ENCODE assay signal across 18 cellular contexts in genomic region chr2:235063501-235063961, GRCh38.
A peak's percentile ranks its signal among the peaks of the same experiment; 100 is the strongest.
DNase-seq lines count a peak whose midpoint lies in the region; ATAC-seq and TF ChIP-seq lines count a peak whose summit lies in the region.
"Had no signal": no experiment of that assay in that cellular context is flagged by ENCODE, and none has a peak within 500 bp of the region (broad histone marks: within the 10 kb centered on the region; RNA-seq: fewer than 3 reads in every experiment).

No MANE protein-coding gene starts in this region.

- H4K20me1 ChIP-seq in IMR-90 (ENCODE audit: insufficient read depth, low read length) = peaks cover 4% of the 10 kb centered on the region; the same call in 1 of the 2 replicates

- TF ChIP-seq CTCF in IMR-90 (conservative IDR thresholded peaks at IDR 0.05; ENCODE audit: low read depth, low read length) (no peak), progenitor cell of endocrine pancreas (IDR thresholded peaks at IDR 0.05; ENCODE audit: unreplicated experiment) (no peak)

- peak overlapping the region; percentile 8 for H2AFZ ChIP-seq in IMR-90 (replicated peaks; ENCODE audit: low read length, poor library complexity)

- CTCF ChIA-PET in IMR-90 (lab: Yijun Ruan, JAX) = no interaction called here
- CTCF ChIA-PET in activated naive CD4-positive, alpha-beta T cell treated with anti-CD3 and anti-CD28 coated beads for 36 hours (lab: Charles Lee) = no interaction called here

- no peak overlapping the region for H3K56ac ChIP-seq in IMR-90 (ENCODE audit: extremely low read depth, insufficient read depth, low read length)

- no peak overlapping the region for H2BK20ac ChIP-seq in IMR-90 (ENCODE audit: low read depth, low read length)

- no peak overlapping the region for H4K8ac ChIP-seq in IMR-90 (ENCODE audit: low read depth in 2 of 2, low read length in 2 of 2)

- no peak for TF ChIP-seq POLR2A in IMR-90 (IDR thresholded peaks at IDR 0.05; ENCODE audit: low read depth, low read length)

- no peak overlapping the region for H3K4me3 Mint-ChIP-seq in progenitor cell of endocrine pancreas (ENCODE audit: low read depth)
- H3K4me3 Mint-ChIP-seq in activated naive CD8-positive, alpha-beta T cell treated with anti-CD3 and anti-CD28 coated beads for 36 hours = no peak overlapping the region
- H3K4me3 Mint-ChIP-seq in activated naive CD4-positive, alpha-beta T cell treated with anti-CD3 and anti-CD28 coated beads for 36 hours = no peak overlapping the region
- H3K4me3 Mint-ChIP-seq: CD4-positive, alpha-beta memory T cell had no signal

- peaks cover 7% of the 10 kb centered on the region for H3K9me1 ChIP-seq in IMR-90 (ENCODE audit: insufficient read depth, low read length)

- no peak overlapping the region for H2AK9ac ChIP-seq in IMR-90 (replicated peaks; ENCODE audit: low read depth, low read length, poor library complexity)

- H3K18ac ChIP-seq in IMR-90 (ENCODE audit: low read depth, low read length) = no peak overlapping the region

- peak overlapping the region; percentile 34; the same call in 1 of the 2 replicates for H3K14ac ChIP-seq in IMR-90 (replicated peaks; ENCODE audit: low read depth, low read length)

- ATAC-seq in IMR-90 (ENCODE audit: low read depth) (no peak), Right ventricle myocardium superior (ENCODE audit: poor library complexity) (peak; percentile 96)
- no peak for ATAC-seq in activated naive CD4-positive, alpha-beta T cell treated with anti-CD3 and anti-CD28 coated beads, Interleukin-2, amount 50 U/mL, for 72 hours

- H4K91ac ChIP-seq in IMR-90 (ENCODE audit: insufficient read depth, low read depth, low read length) = no peak overlapping the region

- DNase-seq in IMR-90 (no peak), Right ventricle myocardium superior (peak; percentile 65), left kidney (ENCODE audit: low read depth, low spot score) (peak; percentile 21), progenitor cell of endocrine pancreas (ENCODE audit: low spot score, unreplicated experiment) (no peak), NCI-H345 treated with DMSO at 0.1 percent for 48 hours (lab: John Stamatoyannopoulos, UW; ENCODE audit: unreplicated experiment) (no peak)
- no peak for DNase-seq in activated naive CD8-positive, alpha-beta T cell treated with anti-CD3 and anti-CD28 coated beads for 36 hours
- DNase-seq in activated naive CD4-positive, alpha-beta T cell treated with anti-CD3 and anti-CD28 coated beads, Interleukin-2, amount 50 U/mL, for 72 hours (ENCODE audit: low spot score in 2 of 2) = no peak
- no peak for DNase-seq in activated naive CD4-positive, alpha-beta T cell treated with anti-CD3 and anti-CD28 coated beads for 36 hours
- DNase-seq: 8988T; BE2C; CD4-positive, alpha-beta memory T cell; DMS79 treated with DMSO at 0.1 percent for 48 hours; KG1; NCI-H1436 treated with DMSO at 0.1 percent for 48 hours; NCI-H2081; NCI-H510A treated with DMSO at 0.1 percent for 48 hours; NCI-H82 had no signal

- BruUV-seq in IMR-90 (replicated peaks; lab: Mats Ljungman, UMichigan) = no TSS peak

- no peak overlapping the region for H2BK5ac ChIP-seq in IMR-90 (ENCODE audit: low read depth, low read length, poor library complexity, severe bottlenecking)

- no peak overlapping the region for H4K5ac ChIP-seq in IMR-90 (ENCODE audit: low read depth, low read length)

- H3K79me1 ChIP-seq in IMR-90 (ENCODE audit: low read depth in 1 of 2, low read length in 2 of 2) = no peaks in the 10 kb centered on the region

- no peak overlapping the region for H2BK15ac ChIP-seq in IMR-90 (ENCODE audit: low read depth, low read length)

- 0 out of 2 replicates have a peak, but pooled peaks cover 2% of the 10 kb centered on the region for H3K27me3 ChIP-seq in IMR-90 (ENCODE audit: control insufficient read depth, insufficient read depth, low read length)
- H3K27me3 ChIP-seq: BE2C had no signal

- H3K27ac Mint-ChIP-seq in progenitor cell of endocrine pancreas = peak overlapping the region; percentile 35
- no peak overlapping the region for H3K27ac Mint-ChIP-seq in activated naive CD8-positive, alpha-beta T cell treated with anti-CD3 and anti-CD28 coated beads for 36 hours
- no peak overlapping the region for H3K27ac Mint-ChIP-seq in activated naive CD4-positive, alpha-beta T cell treated with anti-CD3 and anti-CD28 coated beads, Interleukin-2, amount 50 U/mL, for 72 hours
- H3K27ac Mint-ChIP-seq in activated naive CD4-positive, alpha-beta T cell treated with anti-CD3 and anti-CD28 coated beads for 36 hours = no peak overlapping the region
- H3K27ac Mint-ChIP-seq: CD4-positive, alpha-beta memory T cell had no signal

- no peak overlapping the region for H3K27ac ChIP-seq in IMR-90 (ENCODE audit: insufficient read depth, low read length)

- H3K4me2 ChIP-seq in IMR-90 (ENCODE audit: low read depth, low read length) = no peak overlapping the region

- H3K4ac ChIP-seq in IMR-90 (ENCODE audit: low read depth, low read length) = no peak overlapping the region

- no peaks in the 10 kb centered on the region for H3K27me3 Mint-ChIP-seq in progenitor cell of endocrine pancreas
- H3K27me3 Mint-ChIP-seq in activated naive CD8-positive, alpha-beta T cell treated with anti-CD3 and anti-CD28 coated beads for 36 hours = peaks cover 13% of the 10 kb centered on the region
- H3K27me3 Mint-ChIP-seq in activated naive CD4-positive, alpha-beta T cell treated with anti-CD3 and anti-CD28 coated beads for 36 hours (ENCODE audit: low read depth) = peaks cover 3% of the 10 kb centered on the region

- H3K4me1 Mint-ChIP-seq in progenitor cell of endocrine pancreas (ENCODE audit: low read depth) = peaks cover 3% of the 10 kb centered on the region
- H3K4me1 Mint-ChIP-seq in activated naive CD8-positive, alpha-beta T cell treated with anti-CD3 and anti-CD28 coated beads for 36 hours = no peaks in the 10 kb centered on the region
- no peaks in the 10 kb centered on the region for H3K4me1 Mint-ChIP-seq in activated naive CD4-positive, alpha-beta T cell treated with anti-CD3 and anti-CD28 coated beads for 36 hours (ENCODE audit: low read depth)
- H3K4me1 Mint-ChIP-seq: CD4-positive, alpha-beta memory T cell had no signal

- H3K9me3 Mint-ChIP-seq in progenitor cell of endocrine pancreas (ENCODE audit: low read depth) = no peaks in the 10 kb centered on the region
- no peaks in the 10 kb centered on the region for H3K9me3 Mint-ChIP-seq in activated naive CD8-positive, alpha-beta T cell treated with anti-CD3 and anti-CD28 coated beads for 36 hours
- peaks cover 0 to 2% of the 10 kb centered on the region in 2 donors for H3K9me3 Mint-ChIP-seq in activated naive CD4-positive, alpha-beta T cell treated with anti-CD3 and anti-CD28 coated beads, Interleukin-2, amount 50 U/mL, for 72 hours
- H3K9me3 Mint-ChIP-seq in activated naive CD4-positive, alpha-beta T cell treated with anti-CD3 and anti-CD28 coated beads for 36 hours = no peaks in the 10 kb centered on the region

- H2BK120ac ChIP-seq in IMR-90 (ENCODE audit: low read depth, low read length) = no peak overlapping the region

- no peaks in the 10 kb centered on the region for H3K9me3 ChIP-seq in IMR-90 (ENCODE audit: control insufficient read depth, insufficient read depth, low read length)
- H3K9me3 ChIP-seq: BE2C, HAP-1 had no signal

- H3K36me3 ChIP-seq in IMR-90 (ENCODE audit: control insufficient read depth, insufficient read depth, low read length) = no peaks in the 10 kb centered on the region
- H3K36me3 ChIP-seq: BE2C, HAP-1 had no signal

- H3K4me3 ChIP-seq in IMR-90 (ENCODE audit: insufficient read depth, low read depth, low read length) = no peak overlapping the region
- H3K4me3 ChIP-seq: HAP-1 had no signal

- H3K4me1 ChIP-seq in IMR-90 (ENCODE audit: control insufficient read depth, insufficient read depth, low read length) = no peaks in the 10 kb centered on the region; the same call in 1 of the 2 replicates
- H3K4me1 ChIP-seq: BE2C, HAP-1 had no signal

- POLR2A ChIA-PET in IMR-90 (lab: Charles Lee; ENCODE audit: unreplicated experiment) = no interaction called here

- intact Hi-C loops in IMR-90 (cut with micrococcal nuclease) (no loop called here), Right ventricle myocardium superior (cut with DNase I) (no loop called here)
- intact Hi-C loops in activated naive CD4-positive, alpha-beta T cell treated with anti-CD3 and anti-CD28 coated beads for 36 hours (cut with micrococcal nuclease) = no loop called here

- no peak overlapping the region; the same call in 1 of the 2 replicates for H3K23ac ChIP-seq in IMR-90 (ENCODE audit: low read depth, low read length)

- in situ Hi-C loops in IMR-90 (cut with MboI; ENCODE audit: low sequenced_read_pairs) = no loop called here

- 53% methylated on average over 8 of the region's 16 CpGs; no CpG with 5 or more reads in 1 of the 2 experiments for WGBS in IMR-90 (ENCODE audit: extremely low coverage in 2 of 2, insufficient read length in 1 of 2), 2 experiments

- 0 out of 2 replicates have a peak overlapping the region, but pooled peaks have one; percentile 14 for H2AK5ac ChIP-seq in IMR-90 (ENCODE audit: low read depth, low read length)

- no peak overlapping the region for H3K9ac ChIP-seq in IMR-90 (ENCODE audit: low read depth, low read length)

- TF ChIP-seq RAD21 in IMR-90 (IDR thresholded peaks at IDR 0.05; ENCODE audit: low read length) = no peak

- dilution Hi-C loops in IMR-90 (cut with HindIII; ENCODE audit: low sequenced_read_pairs, unreplicated experiment) = no loop called here

- no peaks in the 10 kb centered on the region for H3K36me3 Mint-ChIP-seq in progenitor cell of endocrine pancreas (ENCODE audit: insufficient read depth)
- no peaks in the 10 kb centered on the region for H3K36me3 Mint-ChIP-seq in activated naive CD8-positive, alpha-beta T cell treated with anti-CD3 and anti-CD28 coated beads for 36 hours
- H3K36me3 Mint-ChIP-seq in activated naive CD4-positive, alpha-beta T cell treated with anti-CD3 and anti-CD28 coated beads, Interleukin-2, amount 50 U/mL, for 72 hours = no peaks in the 10 kb centered on the region
- H3K36me3 Mint-ChIP-seq in activated naive CD4-positive, alpha-beta T cell treated with anti-CD3 and anti-CD28 coated beads for 36 hours (ENCODE audit: low read depth) = no peaks in the 10 kb centered on the region
- H3K36me3 Mint-ChIP-seq: CD4-positive, alpha-beta memory T cell had no signal

TF ChIP-seq in IMR-90, 13 proteins besides CTCF, POLR2A, EP300 and RAD21 (continues in another document):
- TF ChIP-seq FOS (IDR thresholded peaks at IDR 0.05; ENCODE audit: low read depth, low read length) = no peak
- no peak for TF ChIP-seq ELK1 (IDR thresholded peaks at IDR 0.05; ENCODE audit: borderline replicate concordance, low read depth, low read length)
- TF ChIP-seq BHLHE40 (IDR thresholded peaks at IDR 0.05; ENCODE audit: low read depth, low read length) = no peak
- TF ChIP-seq CEBPB (IDR thresholded peaks at IDR 0.05; ENCODE audit: low read depth, low read length) = no peak

Comparison
In these comparisons a context has a peak if more than half of its experiments do, and no peak if none do; other contexts are left out.
1. DNase-seq: peak in Right ventricle myocardium superior (single experiment) and left kidney (single experiment); none in IMR-90 (single experiment), progenitor cell of endocrine pancreas (single experiment), activated naive CD8-positive, alpha-beta T cell treated with anti-CD3 and anti-CD28 coated beads for 36 hours (single experiment), activated naive CD4-positive, alpha-beta T cell treated with anti-CD3 and anti-CD28 coated beads, Interleukin-2, amount 50 U/mL, for 72 hours (0 of 2), activated naive CD4-positive, alpha-beta T cell treated with anti-CD3 and anti-CD28 coated beads for 36 hours (single experiment) and NCI-H345 treated with DMSO at 0.1 percent for 48 hours (single experiment).